Comparison of ENCODE assay signal across 21 cellular contexts in the genomic region with DNA sequence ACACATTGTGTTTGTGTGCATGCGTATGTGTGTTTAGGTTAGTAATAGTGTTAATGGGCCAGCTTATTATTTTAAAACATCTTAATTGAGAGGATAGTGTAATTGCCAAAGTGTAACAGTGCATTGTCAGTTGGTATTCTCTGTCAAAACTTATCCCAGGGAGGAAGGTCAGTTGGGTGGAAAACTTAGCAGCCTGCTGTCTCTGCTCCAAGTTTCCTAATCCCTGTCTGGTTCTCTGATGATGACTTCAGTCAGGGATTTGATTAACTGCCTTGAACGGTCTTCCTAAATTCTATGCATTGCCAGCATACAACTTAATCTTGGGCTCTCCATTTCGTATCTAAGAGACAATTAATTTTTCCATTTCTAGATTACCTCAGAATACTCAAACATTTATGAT.
"Had no signal": no experiment of that assay in that cellular context is flagged by ENCODE, and none has a peak within 500 bp of the region (broad histone marks: within the 10 kb centered on the region; RNA-seq: fewer than 3 reads in every experiment).

No MANE protein-coding gene starts in this region.

- H3K27me3 ChIP-seq: esophagus muscularis mucosa, right atrium auricular region, tibial artery had no signal

- H3K27me3 Mint-ChIP-seq: activated naive CD4-positive, alpha-beta T cell treated with anti-CD3 and anti-CD28 coated beads, Interleukin-2, amount 50 U/mL, for 24 hours; dendritic cell treated with granulocyte-macrophage colony-stimulating factor and Interleukin-4, amounts not matched to agents 40 ng/mL and 50 ng/mL, for 4 days; natural killer cell treated with Interleukin-12 subunit alpha and Interleukin-12 subunit beta and Interleukin-15 and Interleukin-18, amount 100 ng/mL, for 72 hours; progenitor cell of endocrine pancreas; T-cell had no signal

- H3K36me3 ChIP-seq: lower lobe of right lung, right atrium auricular region had no signal

- H3K9me3 Mint-ChIP-seq: activated naive CD4-positive, alpha-beta T cell treated with anti-CD3 and anti-CD28 coated beads, Interleukin-2, amount 50 U/mL, for 24 hours; activated T-cell treated with anti-CD3 and anti-CD28 coated beads, Interleukin-2, amount 50 U/mL, for 72 hours; dendritic cell treated with granulocyte-macrophage colony-stimulating factor and Interleukin-4, amounts not matched to agents 40 ng/mL and 50 ng/mL, for 4 days; natural killer cell treated with Interleukin-12 subunit alpha and Interleukin-12 subunit beta and Interleukin-15 and Interleukin-18, amount 100 ng/mL, for 72 hours; T-cell had no signal

- H3K27ac Mint-ChIP-seq: activated naive CD4-positive, alpha-beta T cell treated with anti-CD3 and anti-CD28 coated beads, Interleukin-2, amount 50 U/mL, for 24 hours; activated T-cell treated with anti-CD3 and anti-CD28 coated beads, Interleukin-2, amount 50 U/mL, for 72 hours; dendritic cell treated with granulocyte-macrophage colony-stimulating factor and Interleukin-4, amounts not matched to agents 40 ng/mL and 50 ng/mL, for 4 days; natural killer cell treated with Interleukin-12 subunit alpha and Interleukin-12 subunit beta and Interleukin-15 and Interleukin-18, amount 100 ng/mL, for 72 hours; progenitor cell of endocrine pancreas had no signal

- H3K4me1 ChIP-seq: lower lobe of right lung, right atrium auricular region, tibial artery had no signal

- H3K4me3 Mint-ChIP-seq: activated naive CD4-positive, alpha-beta T cell treated with anti-CD3 and anti-CD28 coated beads, Interleukin-2, amount 50 U/mL, for 24 hours; activated T-cell treated with anti-CD3 and anti-CD28 coated beads, Interleukin-2, amount 50 U/mL, for 72 hours; dendritic cell treated with granulocyte-macrophage colony-stimulating factor and Interleukin-4, amounts not matched to agents 40 ng/mL and 50 ng/mL, for 4 days; natural killer cell treated with Interleukin-12 subunit alpha and Interleukin-12 subunit beta and Interleukin-15 and Interleukin-18, amount 100 ng/mL, for 72 hours; T-cell had no signal

- H3K4me1 Mint-ChIP-seq: activated naive CD4-positive, alpha-beta T cell treated with anti-CD3 and anti-CD28 coated beads, Interleukin-2, amount 50 U/mL, for 24 hours had no signal

- ATAC-seq: activated T-cell treated with anti-CD3 and anti-CD28 coated beads, Interleukin-2, amount 50 U/mL, for 72 hours; left colon; lower lobe of right lung; natural killer cell treated with Interleukin-12 subunit alpha and Interleukin-12 subunit beta and Interleukin-15 and Interleukin-18, amount 100 ng/mL, for 72 hours; stimulated activated naive CD8-positive, alpha-beta T cell treated with anti-CD3 and anti-CD28 coated beads, Interleukin-15, Interleukin-2, amounts not matched to agents 100 U/mL and 50 U/mL, for 24 hours; T-cell had no signal

- DNase-seq: activated CD4-positive, alpha-beta T cell treated with anti-CD3 and anti-CD28 coated beads for 1 hour; activated CD8-positive, alpha-beta memory T cell treated with anti-CD3 and anti-CD28 coated beads for 24 hours; activated CD8-positive, alpha-beta memory T cell treated with anti-CD3 and anti-CD28 coated beads, Interleukin-2, amount 50 U/mL, for 48 hours; activated gamma-delta T cell; activated T-cell treated with anti-CD3 and anti-CD28 coated beads, Interleukin-2, amount 50 U/mL, for 72 hours; amniotic stem cell; effector CD8-positive, alpha-beta T cell; left colon; lower lobe of right lung; occipital lobe; stimulated activated naive CD8-positive, alpha-beta T cell treated with anti-CD3 and anti-CD28 coated beads, Interleukin-15, Interleukin-2, amounts not matched to agents 100 U/mL and 50 U/mL, for 24 hours; substantia nigra; T-cell; T-helper 9 cell; tibial artery had no signal

- H3K4me3 ChIP-seq: esophagus muscularis mucosa, lower lobe of right lung, right atrium auricular region, tibial artery had no signal

- H3K9me3 ChIP-seq: esophagus muscularis mucosa, lower lobe of right lung, right atrium auricular region, tibial artery had no signal

- H3K27ac ChIP-seq: esophagus muscularis mucosa, lower lobe of right lung, right atrium auricular region, tibial artery had no signal
